Comparison of ENCODE assay signal across 31 cellular contexts in genomic region chr16:89132194-89133005, GRCh38. TPM values are rescaled to one million over a fixed set of nuclear protein-coding genes. Genes with fewer than 3 reads are reported as not detected.
A peak's percentile ranks its signal among the peaks of the same experiment; 100 is the strongest.
DNase-seq lines count a peak whose midpoint lies in the region; ATAC-seq and TF ChIP-seq lines count a peak whose summit lies in the region.
"Had no signal": no experiment of that assay in that cellular context is flagged by ENCODE, and none has a peak within 500 bp of the region (broad histone marks: within the 10 kb centered on the region; RNA-seq: fewer than 3 reads in every experiment).

No MANE protein-coding gene starts in this region.

- ATAC-seq in esophagus mucosa (peak; percentile 23), GM21723 (IDR thresholded peaks at IDR 0.05; ENCODE audit: unreplicated experiment) (no peak)
- ATAC-seq: activated CD8-positive, alpha-beta T cell treated with anti-CD3 and anti-CD28 coated beads for 36 hours; GM12878; psoas muscle had no signal

- H3K23ac ChIP-seq in neuronal stem cell (ENCODE audit: low read depth, low read length, poor library complexity) = no peak overlapping the region

- H4K91ac ChIP-seq in neuronal stem cell (ENCODE audit: low read depth, low read length, poor library complexity) = no peak overlapping the region

- peaks cover 0 to 17% of the 10 kb centered on the region in 2 donors for H3K9me3 ChIP-seq in neuronal stem cell (replicated peaks in 1 of 2; ENCODE audit: control insufficient read depth in 2 of 2, insufficient read depth in 1 of 2, low read depth in 1 of 2, low read length in 2 of 2)
- H3K9me3 ChIP-seq: psoas muscle, SJSA1, upper lobe of left lung had no signal

- H3K79me1 ChIP-seq in neuronal stem cell (ENCODE audit: low read depth, low read length) = no peaks in the 10 kb centered on the region

- DNase-seq in activated effector memory CD4-positive, alpha-beta T cell treated with anti-CD3 and anti-CD28 coated beads, Interleukin-2, amount 50 U/mL, for 16 hours = peak; percentile 52
- DNase-seq in activated effector memory CD4-positive, alpha-beta T cell treated with Interleukin-2 at 50 U/mL for 16 hours = no peak
- DNase-seq in neuronal stem cell (ENCODE audit: low spot score) = no peak
- DNase-seq in hypothalamus (lab: John Stamatoyannopoulos, UW) = no peak
- DNase-seq in AG08396 (ENCODE audit: low spot score) = no peak
- DNase-seq: 8988T; activated CD4-positive, alpha-beta T cell treated with anti-CD3 and anti-CD28 coated beads for 1 hour; activated CD8-positive, alpha-beta T cell treated with anti-CD3 and anti-CD28 coated beads for 36 hours; activated gamma-delta T cell; COR-L47; effector memory CD4-positive, alpha-beta T cell; foreskin melanocyte; H7; IMR-90; MG63; NCI-H1417 treated with DMSO at 0.1 percent for 48 hours; NCI-H2081 treated with DMSO at 0.1 percent for 48 hours; NCI-H345; stimulated activated CD4-positive, alpha-beta T cell treated with anti-CD3 and anti-CD28 coated beads, Interleukin-1b, Interleukin-23, amount 100 ng/mL, for 48 hours had no signal

- H3K18ac ChIP-seq in neuronal stem cell (ENCODE audit: low read length) = no peak overlapping the region

- H3K4ac ChIP-seq in neuronal stem cell (ENCODE audit: low read length) = no peak overlapping the region

- H3K4me3 ChIP-seq in neuronal stem cell (ENCODE audit: low read length in 2 of 2) = no peak overlapping the region
- H3K4me3 ChIP-seq: esophagus muscularis mucosa, GM12878, MG63, psoas muscle, SJSA1, skin epidermis, upper lobe of left lung had no signal

- H4K8ac ChIP-seq in neuronal stem cell (ENCODE audit: low read depth, low read length) = peak overlapping the region; percentile 30

- H2BK5ac ChIP-seq in neuronal stem cell (ENCODE audit: low read length) = no peak overlapping the region

- no peak overlapping the region for H3K27ac ChIP-seq in neuronal stem cell (replicated peaks; ENCODE audit: low read length)
- H3K27ac ChIP-seq: esophagus muscularis mucosa, psoas muscle, SJSA1, skin epidermis, upper lobe of left lung had no signal

- H3K27me3 ChIP-seq in neuronal stem cell (ENCODE audit: control insufficient read depth in 3 of 3, insufficient read depth in 3 of 3, low read depth in 1 of 3, low read length in 3 of 3) = no peaks in the 10 kb centered on the region
- H3K27me3 ChIP-seq: esophagus muscularis mucosa, MG63, SJSA1, upper lobe of left lung had no signal

- H3K4me1 ChIP-seq in neuronal stem cell (ENCODE audit: control insufficient read depth in 2 of 2, insufficient read depth in 1 of 2, low read depth in 1 of 2, low read length in 2 of 2) = no peaks in the 10 kb centered on the region
- H3K4me1 ChIP-seq: esophagus muscularis mucosa, psoas muscle, SJSA1, upper lobe of left lung had no signal

- H2AFZ ChIP-seq in neuronal stem cell (ENCODE audit: low read length) = no peak overlapping the region

- no peak overlapping the region for H2BK120ac ChIP-seq in neuronal stem cell (ENCODE audit: low read depth, low read length)

- WGBS in neuronal stem cell (ENCODE audit: extremely low coverage in 2 of 2, insufficient read length in 2 of 2, insufficient replicate concordance in 1 of 2), 2 donors = no CpG with 5 or more reads among the region's 22 CpGs

- no peak overlapping the region for H2BK12ac ChIP-seq in neuronal stem cell (ENCODE audit: low read length)

- H2AK5ac ChIP-seq in neuronal stem cell (ENCODE audit: low read depth, low read length) = no peak overlapping the region

- H3K36me3 ChIP-seq in neuronal stem cell (replicated peaks in 1 of 2; ENCODE audit: control insufficient read depth in 2 of 2, insufficient read depth in 2 of 2, low read length in 2 of 2) = peaks cover 13 to 47% of the 10 kb centered on the region in 2 donors

- H3K4me2 ChIP-seq in neuronal stem cell (ENCODE audit: insufficient read depth, low read length, poor library complexity, severe bottlenecking) = no peak overlapping the region

- H2BK15ac ChIP-seq in neuronal stem cell (ENCODE audit: low read length) = no peak overlapping the region

- TF ChIP-seq CTCF in LNCAP (IDR thresholded peaks at IDR 0.05) = peak; percentile 15; the same call in 1 of the 2 replicates

- no peak overlapping the region for H3K9ac ChIP-seq in neuronal stem cell (ENCODE audit: low read depth, low read length, poor library complexity)

- H3K14ac ChIP-seq in neuronal stem cell (ENCODE audit: low read length) = peak overlapping the region; percentile 56

RNA-seq across cellular contexts. Expression of gene ACSF3, which starts 38.7 kb away (rescaled TPM):
- total RNA-seq in esophagus mucosa = 14.1 TPM
- polyA plus RNA-seq in neuronal stem cell (2013, experiment 1 of 2) = 8.9 TPM
- 9.7 TPM for polyA plus RNA-seq in neuronal stem cell (2013, experiment 2 of 2)

RNA-seq across cellular contexts. Expression of gene CDH15, which starts 39.1 kb away (rescaled TPM):
- not detected for total RNA-seq in esophagus mucosa
- polyA plus RNA-seq in neuronal stem cell (2013, experiment 1 of 2) = 0.03 TPM
- 0.03 TPM for polyA plus RNA-seq in neuronal stem cell (2013, experiment 2 of 2)
- total RNA-seq: activated CD8-positive, alpha-beta T cell treated with anti-CD3 and anti-CD28 coated beads for 36 hours; liver; mononuclear cell had no signal
- polyA plus RNA-seq: neural cell had no signal
